9 cellular contexts compared by ENCODE assay signal in the genomic region with DNA sequence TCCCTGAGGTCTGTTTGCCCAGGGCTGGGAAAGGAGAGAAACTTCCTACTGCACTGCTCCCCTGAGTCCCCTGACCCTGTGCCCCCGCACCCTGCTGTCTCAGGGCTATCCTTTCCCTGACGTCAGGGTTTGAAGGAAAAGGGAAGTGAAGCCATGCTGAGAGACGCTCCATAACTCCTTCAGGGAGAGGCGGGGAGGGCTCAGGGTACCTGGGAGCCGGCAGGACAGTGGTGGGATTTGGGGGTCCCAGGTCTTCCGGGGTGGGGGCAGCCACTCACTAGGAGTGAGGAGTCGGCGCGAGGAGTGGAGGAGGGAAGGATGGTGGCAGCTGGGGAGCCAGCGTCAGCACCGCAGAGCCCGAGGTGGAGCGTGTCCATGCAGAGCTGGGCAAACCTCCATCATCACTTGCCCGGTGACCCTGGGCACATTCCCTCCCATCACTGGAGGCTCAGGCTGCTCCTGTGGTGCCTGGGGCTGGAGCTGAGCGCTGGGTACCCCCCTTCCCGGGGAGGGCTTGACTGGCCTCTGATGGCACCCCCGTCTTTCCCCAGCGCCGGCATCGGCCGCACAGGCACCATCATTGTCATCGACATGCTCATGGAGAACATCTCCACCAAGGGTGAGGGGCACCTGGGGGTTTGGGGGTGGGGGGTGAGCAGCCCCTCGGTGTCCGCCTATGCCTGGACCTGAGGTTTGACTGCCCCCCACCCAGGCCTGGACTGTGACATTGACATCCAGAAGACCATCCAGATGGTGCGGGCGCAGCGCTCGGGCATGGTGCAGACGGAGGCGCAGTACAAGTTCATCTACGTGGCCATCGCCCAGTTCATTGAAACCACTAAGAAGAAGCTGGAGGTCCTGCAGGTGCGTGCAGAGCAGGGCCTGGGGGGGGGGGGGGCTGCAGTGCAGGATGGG. TPM values are rescaled to one million over a fixed set of nuclear protein-coding genes. Genes with fewer than 3 reads are reported as not detected.
DNase-seq lines count a peak whose midpoint lies in the region; ATAC-seq and TF ChIP-seq lines count a peak whose summit lies in the region.
"Had no signal": no experiment of that assay in that cellular context is flagged by ENCODE, and none has a peak within 500 bp of the region (broad histone marks: within the 10 kb centered on the region; RNA-seq: fewer than 3 reads in every experiment).

No MANE protein-coding gene starts in this region.

- ATAC-seq in CD8-positive, alpha-beta T cell, result no peak
- ATAC-seq in HG02642 (IDR thresholded peaks at IDR 0.05; ENCODE audit: poor library complexity, unreplicated experiment), result peak; percentile 0

- H3K27me3 ChIP-seq in CD8-positive, alpha-beta T cell (ENCODE audit: insufficient read depth, low read length), result no peaks in the 10 kb centered on the region

- peak overlapping the region; percentile 66 for H3K4me3 ChIP-seq in CD8-positive, alpha-beta T cell (ENCODE audit: low read depth, low read length)

- in situ Hi-C loops in KBM-7 (cut with MboI; ENCODE audit: low pct_unique_long_range_greater_than_20kb, low sequenced_read_pairs), result no loop called here

- peaks cover 46% of the 10 kb centered on the region for H3K36me3 ChIP-seq in CD8-positive, alpha-beta T cell (ENCODE audit: insufficient read depth, low read length)

- TF ChIP-seq CTCF in CD8-positive, alpha-beta T cell (IDR thresholded peaks at IDR 0.05), result no peak
- TF ChIP-seq CTCF in osteocyte (IDR thresholded peaks at IDR 0.05), result no peak

- H3K27ac ChIP-seq in CD8-positive, alpha-beta T cell (ENCODE audit: low read depth, low read length), result peak overlapping the region; percentile 58

- H3K4me1 ChIP-seq in CD8-positive, alpha-beta T cell (ENCODE audit: insufficient read depth, low read length), result peaks cover 85% of the 10 kb centered on the region

- no peak for DNase-seq in CD8-positive, alpha-beta T cell
- DNase-seq in activated CD4-positive, alpha-beta memory T cell treated with anti-CD3 and anti-CD28 coated beads for 36 hours, result no peak
- DNase-seq in midbrain (lab: John Stamatoyannopoulos, UW) (peak; percentile 34), osteocyte (ENCODE audit: extremely low spot score, unreplicated experiment) (no peak), KBM-7 (no peak), mesenteric fat pad (ENCODE audit: low spot score) (no peak)
- DNase-seq in stimulated activated CD8-positive, alpha-beta memory T cell treated with anti-CD3 and anti-CD28 coated beads, Interleukin-4, amount 100 ng/mL, for 48 hours, result no peak
- DNase-seq: NCI-H2171 had no signal

- POLR2A ChIA-PET in CD8-positive, alpha-beta T cell (lab: Charles Lee), result interaction anchor here (0.6 to 13.4 kb wide), 9 partner anchors 9 to 270 kb away, joined by 3 to 642 read pairs (median 6); partner anchors contain the start of genes C12orf57, LPCAT3, PTPN6 and RNU7-1
- POLR2A ChIA-PET in activated CD4-positive, alpha-beta memory T cell treated with anti-CD3 and anti-CD28 coated beads for 36 hours (lab: Charles Lee), result interaction anchor here (0.8 to 13.2 kb wide), 8 partner anchors 8 to 171 kb away, joined by 3 to 507 read pairs (median 4); partner anchors contain the start of genes C12orf57, CD4, EMG1 and PHB2

- H3K4me3 Mint-ChIP-seq in CD8-positive, alpha-beta T cell, result peak overlapping the region; percentile 90
- peak overlapping the region; percentile 98 for H3K4me3 Mint-ChIP-seq in activated CD4-positive, alpha-beta memory T cell treated with anti-CD3 and anti-CD28 coated beads for 36 hours
- H3K4me3 Mint-ChIP-seq in osteocyte (ENCODE audit: unreplicated experiment), result no peak overlapping the region

- H3K9me3 ChIP-seq in CD8-positive, alpha-beta T cell (ENCODE audit: low read length), result no peaks in the 10 kb centered on the region

- CTCF ChIA-PET in CD8-positive, alpha-beta T cell (lab: Charles Lee), result interaction anchor here (1.3 to 13.3 kb wide), 8 partner anchors 9 to 154 kb away, joined by 3 to 531 read pairs (median 9); partner anchors contain the start of genes C12orf57, PTPN6, RNU7-1 and SPSB2
- CTCF ChIA-PET in activated CD4-positive, alpha-beta memory T cell treated with anti-CD3 and anti-CD28 coated beads for 36 hours (lab: Charles Lee), result interaction anchor here (1.2 to 13.5 kb wide), 6 partner anchors 9 to 149 kb away, joined by 3 to 586 read pairs (median 11); partner anchors contain the start of genes C12orf57, PTPN6 and RNU7-1

- peaks cover 62% of the 10 kb centered on the region for H3K36me3 Mint-ChIP-seq in CD8-positive, alpha-beta T cell
- peaks cover 64% of the 10 kb centered on the region for H3K36me3 Mint-ChIP-seq in activated CD4-positive, alpha-beta memory T cell treated with anti-CD3 and anti-CD28 coated beads for 36 hours
- H3K36me3 Mint-ChIP-seq in osteocyte (ENCODE audit: unreplicated experiment), result no peaks in the 10 kb centered on the region

- peak overlapping the region; percentile 99 for H3K27ac Mint-ChIP-seq in CD8-positive, alpha-beta T cell
- H3K27ac Mint-ChIP-seq in activated CD4-positive, alpha-beta memory T cell treated with anti-CD3 and anti-CD28 coated beads for 36 hours, result peak overlapping the region; percentile 97
- no peak overlapping the region for H3K27ac Mint-ChIP-seq in osteocyte (ENCODE audit: unreplicated experiment)

- H3K9me3 Mint-ChIP-seq in CD8-positive, alpha-beta T cell, result no peaks in the 10 kb centered on the region
- H3K9me3 Mint-ChIP-seq in activated CD4-positive, alpha-beta memory T cell treated with anti-CD3 and anti-CD28 coated beads for 36 hours, result no peaks in the 10 kb centered on the region
- no peaks in the 10 kb centered on the region for H3K9me3 Mint-ChIP-seq in osteocyte (ENCODE audit: unreplicated experiment)

- intact Hi-C loops in CD8-positive, alpha-beta T cell (cut with DNase I, micrococcal nuclease), result loop anchor here in 1 of 2 experiments (5.0 to 10.0 kb wide), 3 partner anchors 355 to 507 kb away; partner anchors contain the start of genes CHD4, GAPDH and TAPBPL
- intact Hi-C loops in activated CD4-positive, alpha-beta memory T cell treated with anti-CD3 and anti-CD28 coated beads for 36 hours (cut with micrococcal nuclease), result loop anchor here (2.0 to 5.0 kb wide), 5 partner anchors 35 to 1123 kb away; partner anchors contain the start of genes C1RL, ENO2, NECAP1 and SPSB2

- no peaks in the 10 kb centered on the region for H3K27me3 Mint-ChIP-seq in CD8-positive, alpha-beta T cell (ENCODE audit: low read depth)
- no peaks in the 10 kb centered on the region for H3K27me3 Mint-ChIP-seq in activated CD4-positive, alpha-beta memory T cell treated with anti-CD3 and anti-CD28 coated beads for 36 hours
- no peaks in the 10 kb centered on the region for H3K27me3 Mint-ChIP-seq in osteocyte (ENCODE audit: unreplicated experiment)

- H3K4me1 Mint-ChIP-seq in CD8-positive, alpha-beta T cell (ENCODE audit: low read depth), result peaks cover 81% of the 10 kb centered on the region
- H3K4me1 Mint-ChIP-seq in activated CD4-positive, alpha-beta memory T cell treated with anti-CD3 and anti-CD28 coated beads for 36 hours (ENCODE audit: low read depth), result peaks cover 88% of the 10 kb centered on the region
- peaks cover 14% of the 10 kb centered on the region for H3K4me1 Mint-ChIP-seq in osteocyte (ENCODE audit: unreplicated experiment)

RNA-seq across cellular contexts. Expression of gene PTPN6, which starts 8.5 kb away (rescaled TPM):
- 10 to 100 TPM; 63.2 to 63.9 TPM for total RNA-seq in CD8-positive, alpha-beta T cell
- total RNA-seq in activated CD4-positive, alpha-beta memory T cell treated with anti-CD3 and anti-CD28 coated beads for 36 hours, result 100 to 1,000 TPM; 321 to 324 TPM
- total RNA-seq in osteocyte, result 0.29 and 0.94 TPM in 2 replicates
- 47.2 TPM for total RNA-seq in mesenteric fat pad

RNA-seq across cellular contexts. Expression of gene PHB2, which starts 10.8 kb away (rescaled TPM):
- total RNA-seq in CD8-positive, alpha-beta T cell, result 100 to 1,000 TPM; 145 to 148 TPM
- 100 to 1,000 TPM; 334 to 346 TPM for total RNA-seq in activated CD4-positive, alpha-beta memory T cell treated with anti-CD3 and anti-CD28 coated beads for 36 hours
- 202 and 205 TPM in 2 replicates for total RNA-seq in osteocyte
- total RNA-seq in mesenteric fat pad, result 143 TPM

RNA-seq across cellular contexts. Expression of gene EMG1, which starts 11.1 kb away (rescaled TPM):
- total RNA-seq in CD8-positive, alpha-beta T cell, result 10 to 100 TPM; 42.8 to 43.2 TPM
- total RNA-seq in activated CD4-positive, alpha-beta memory T cell treated with anti-CD3 and anti-CD28 coated beads for 36 hours, result 10 to 100 TPM; 76.5 to 81.5 TPM
- total RNA-seq in osteocyte (29.5 and 29.8 TPM in 2 replicates), mesenteric fat pad (44.3 TPM)

RNA-seq across cellular contexts. Expression of gene C12orf57, which starts 15.8 kb away (rescaled TPM):
- 100 to 1,000 TPM; 328 to 356 TPM for total RNA-seq in CD8-positive, alpha-beta T cell
- total RNA-seq in activated CD4-positive, alpha-beta memory T cell treated with anti-CD3 and anti-CD28 coated beads for 36 hours, result 100 to 1,000 TPM; 257 to 272 TPM
- total RNA-seq in osteocyte (287 and 309 TPM in 2 replicates), mesenteric fat pad (125 TPM)

RNA-seq across cellular contexts. Expression of gene RNU7-1, which starts 16.0 kb away (rescaled TPM):
- not detected for total RNA-seq in CD8-positive, alpha-beta T cell
- not detected for total RNA-seq in activated CD4-positive, alpha-beta memory T cell treated with anti-CD3 and anti-CD28 coated beads for 36 hours
- total RNA-seq in osteocyte (not detected in 2 replicates), mesenteric fat pad (not detected)

Comparison
In these comparisons a context has a peak if more than half of its experiments do, and no peak if none do; other contexts are left out.
1. RNA of gene PTPN6, which starts 8.5 kb away (total RNA-seq): 321 to 324 TPM in activated CD4-positive, alpha-beta memory T cell treated with anti-CD3 and anti-CD28 coated beads for 36 hours, 63.2 to 63.9 TPM in CD8-positive, alpha-beta T cell and 47.2 TPM in mesenteric fat pad (single experiment); 0.29 to 0.94 TPM in osteocyte; every median in the first group is over 10 times any median in the second.